ENCODE assay signal across 8 cellular contexts in the genomic region with DNA sequence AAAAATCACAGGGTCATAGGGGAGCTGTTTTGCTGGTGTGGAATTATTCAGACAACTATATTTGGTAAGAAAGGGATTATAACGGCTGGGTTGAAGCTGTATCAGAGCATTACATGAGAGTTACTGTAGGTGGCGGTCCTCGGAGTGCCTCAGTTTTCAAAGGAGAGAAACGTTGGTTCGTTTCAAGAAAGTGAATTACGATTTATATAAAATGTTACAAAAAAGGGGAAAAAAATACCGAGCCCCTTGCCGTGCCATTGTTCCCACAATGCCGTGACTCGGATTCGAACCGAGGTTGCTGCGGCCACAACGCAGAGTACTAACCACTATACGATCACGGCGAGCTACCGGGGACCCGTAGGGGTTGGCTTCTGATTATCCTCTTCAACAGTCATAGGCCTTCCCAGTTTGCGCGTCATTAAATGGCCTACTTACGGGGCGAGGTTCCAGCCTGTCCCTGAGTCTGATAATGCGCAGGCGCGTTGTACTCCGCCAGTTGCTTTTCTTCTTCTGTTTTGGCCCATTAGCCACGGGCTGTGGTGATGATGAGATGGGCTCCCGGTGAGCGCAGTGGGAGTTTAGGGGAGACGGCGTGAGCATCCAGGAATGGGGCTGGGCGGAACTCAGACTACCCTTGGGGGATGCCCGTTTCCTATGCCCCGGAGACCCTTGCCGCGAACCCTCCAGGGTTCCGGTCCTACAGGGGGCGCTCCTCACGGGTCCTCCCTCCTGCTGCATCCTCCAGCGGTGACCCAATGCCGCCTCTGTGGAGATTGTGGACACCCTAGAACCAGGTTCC. TPM values are rescaled to one million over a fixed set of nuclear protein-coding genes. Genes with fewer than 3 reads are reported as not detected.
DNase-seq lines count a peak whose midpoint lies in the region; FAIRE-seq and TF ChIP-seq lines count a peak whose summit lies in the region.

No MANE protein-coding gene starts in this region.

- WGBS in testis, 2 donors: 0 to 1% methylated on average over 32 to 42 of the region's 42 CpGs

- peak overlapping the region; percentile 85 to 86 for H3K4me3 ChIP-seq in testis

- H3K27me3 ChIP-seq in testis: no peaks in the 10 kb centered on the region

- H3K4me1 ChIP-seq in testis: no peaks in the 10 kb centered on the region

- intact Hi-C loops in testis (cut with DNase I; ENCODE audit: low total_unique reads): no loop called here

- TF ChIP-seq POLR2A in H54 (IDR thresholded peaks at IDR 0.05; ENCODE audit: low read depth, low read length) (0 out of 2 replicates have a peak, but pooled peaks have one; percentile 42), testis (IDR thresholded peaks at IDR 0.05) (peak; percentile 83)

- peak; percentile 56 to 82 (median 72) for TF ChIP-seq CTCF in testis (IDR thresholded peaks at IDR 0.05)

- no peaks in the 10 kb centered on the region for H3K9me3 ChIP-seq in testis

- H3K27ac ChIP-seq in testis: peak overlapping the region; percentile 99 to 100

- FAIRE-seq in G401.6 (lab: Jason Lieb, UNC) (peak; percentile 84), H54 (lab: Jason Lieb, UNC) (peak; percentile 88)

- peak; percentile 65 for DNase-seq in H54 (ENCODE audit: insufficient read length, low spot score)
- DNase-seq in M059J (ENCODE audit: low read depth): peak; percentile 94
- DNase-seq in SIG-M5 (lab: John Stamatoyannopoulos, UW): peak; percentile 82
- peak; percentile 83 to 95 (median 88) for DNase-seq in activated naive CD4-positive, alpha-beta T cell (lab: John Stamatoyannopoulos, UW)
- DNase-seq in globus pallidus (ENCODE audit: low spot score): peak; percentile 98
- peak; percentile 90 for DNase-seq in occipital lobe (lab: John Stamatoyannopoulos, UW)
- DNase-seq in testis: peak; percentile 96

- H3K36me3 ChIP-seq in testis (ENCODE audit: low read depth, missing control alignments): no peaks in the 10 kb centered on the region

RNA-seq across cellular contexts. Expression of a gene that starts 10.8 kb away (rescaled TPM):
- 0.96 and 1.5 TPM in 2 replicates for total RNA-seq in M059J (2014; rRNA removed; shearing (Covaris generic))
- total RNA-seq in occipital lobe (54.9 TPM), testis (10 to 100 TPM in 1 of 2 donors, 1 to 10 TPM in 1; 9.3 to 12.7 TPM)
- polyA plus RNA-seq in testis (ENCODE audit: insufficient read depth, low read depth, low replicate concordance): 13.2 TPM

RNA-seq across cellular contexts. Expression of a gene that starts 53.5 kb away (rescaled TPM):
- not detected in 2 replicates for total RNA-seq in M059J (2014; rRNA removed; shearing (Covaris generic))
- not detected for total RNA-seq in occipital lobe
- under 1 TPM in 1 of 2 donors, not detected in 1; 0.81 TPM for total RNA-seq in testis
- not detected for polyA plus RNA-seq in testis (ENCODE audit: insufficient read depth, low read depth, low replicate concordance)

Comparison
In these comparisons a context has a peak if more than half of its experiments do, and no peak if none do; other contexts are left out.
1. Peak in every context shown above with its lines: DNase-seq, H3K4me3 ChIP-seq and H3K27ac ChIP-seq.